19 cellular contexts compared by ENCODE assay signal in genomic region chr13:75670496-75670895, GRCh38.
"Had no signal": no experiment of that assay in that cellular context is flagged by ENCODE, and none has a peak within 500 bp of the region (broad histone marks: within the 10 kb centered on the region; RNA-seq: fewer than 3 reads in every experiment).

No MANE protein-coding gene starts in this region.

- H3K9me3 ChIP-seq: adrenal gland, gastroesophageal sphincter, heart left ventricle, mucosa of descending colon, psoas muscle, stomach had no signal

- H3K36me3 ChIP-seq: adrenal gland, gastroesophageal sphincter, heart left ventricle, neural progenitor cell, stomach had no signal

- DNase-seq: activated CD4-positive, CD25-positive, alpha-beta regulatory T cell treated with anti-CD3 and anti-CD28 coated beads, Interleukin-2, amount 50 U/mL, for 72 hours; activated CD8-positive, alpha-beta memory T cell treated with anti-CD3 and anti-CD28 coated beads for 24 hours; activated effector memory CD4-positive, alpha-beta T cell treated with anti-CD3 and anti-CD28 coated beads, Interleukin-2, amount 50 U/mL, for 16 hours; activated T-cell treated with anti-CD3 and anti-CD28 coated beads, Interleukin-2, amount 50 U/mL, for 72 hours; adrenal gland; endodermal cell; heart left ventricle; left ventricle myocardium superior; mucosa of descending colon; naive B cell; psoas muscle; right cardiac atrium; stimulated activated CD4-positive, alpha-beta T cell treated with anti-CD3 and anti-CD28 coated beads, Interleukin-15, amount 100 ng/mL, for 24 hours; stimulated activated CD4-positive, alpha-beta T cell treated with anti-CD3 and anti-CD28 coated beads, Interleukin-2, amount 100 ng/mL, for 48 hours; stomach had no signal

- H3K27me3 ChIP-seq: adrenal gland, gastroesophageal sphincter, heart left ventricle, neural progenitor cell, stomach had no signal

- H3K4me2 ChIP-seq: neural progenitor cell had no signal

- H3K27ac ChIP-seq: adrenal gland, gastroesophageal sphincter, heart left ventricle, neural progenitor cell, psoas muscle, skin epidermis, stomach, VCaP had no signal

- H3K4me3 ChIP-seq: adrenal gland, gastroesophageal sphincter, heart left ventricle, mucosa of descending colon, neural progenitor cell, psoas muscle, skin epidermis, stomach had no signal

- H3K4me1 ChIP-seq: adrenal gland, gastroesophageal sphincter, neural progenitor cell, stomach had no signal

- H3K9ac ChIP-seq: neural progenitor cell had no signal

- H2AFZ ChIP-seq: neural progenitor cell had no signal
